ENCODE assay signal across 16 cellular contexts in genomic region chr11:129425214-129425613, GRCh38. TPM values are rescaled to one million over a fixed set of nuclear protein-coding genes. Genes with fewer than 3 reads are reported as not detected.
A peak's percentile ranks its signal among the peaks of the same experiment; 100 is the strongest.
DNase-seq lines count a peak whose midpoint lies in the region; TF ChIP-seq lines count a peak whose summit lies in the region.
"Had no signal": no experiment of that assay in that cellular context is flagged by ENCODE, and none has a peak within 500 bp of the region (broad histone marks: within the 10 kb centered on the region; RNA-seq: fewer than 3 reads in every experiment).

No MANE protein-coding gene starts in this region.

- WGBS in esophagus squamous epithelium, 2 donors: 59% methylated on average over 4 of the region's 4 CpGs

- no peak overlapping the region for H3K27ac ChIP-seq in HEK293 (ENCODE audit: extremely low read depth, low read depth, low read length)
- no peak overlapping the region for H3K27ac ChIP-seq in dorsolateral prefrontal cortex
- H3K27ac ChIP-seq in esophagus squamous epithelium: no peak overlapping the region
- H3K27ac ChIP-seq: C4-2B had no signal

- TF ChIP-seq POLR2A in esophagus squamous epithelium (IDR thresholded peaks at IDR 0.05): no peak

- DNase-seq in SHP77 (lab: John Stamatoyannopoulos, UW) (peak; percentile 5 to 12), SHP77 treated with DMSO at 0.1 percent for 48 hours (lab: John Stamatoyannopoulos, UW) (no peak), dorsolateral prefrontal cortex (no peak), esophagus squamous epithelium (lab: John Stamatoyannopoulos, UW) (no peak)
- DNase-seq in activated effector memory CD4-positive, alpha-beta T cell treated with anti-CD3 and anti-CD28 coated beads, Interleukin-2, amount 50 U/mL, for 16 hours: no peak
- DNase-seq: BE2C; CD4-positive, alpha-beta memory T cell; DMS53; GF-D8; GOT3; HFFc6 had no signal

- peak overlapping the region in 2 of 3 experiments; percentile 0 to 10 for H3K27ac Mint-ChIP-seq in nephron
- H3K27ac Mint-ChIP-seq: CD4-positive, alpha-beta memory T cell; HFFc6 had no signal

- no peaks in the 10 kb centered on the region for H3K9me3 ChIP-seq in HEK293 (ENCODE audit: control insufficient read depth, insufficient read depth, low read depth, low read length)
- no peaks in the 10 kb centered on the region for H3K9me3 ChIP-seq in esophagus squamous epithelium
- H3K9me3 ChIP-seq: BE2C, HAP-1 had no signal

- CTCF ChIA-PET in HEK293 (lab: Yijun Ruan, JAX): interaction anchor here (0.7 kb wide), 2 partner anchors 18 to 275 kb away, joined by 3 read pairs; no protein-coding TSS in a partner anchor

- H3K27me3 ChIP-seq in dorsolateral prefrontal cortex (peaks cover 0 to 28% (median 0%) of the 10 kb centered on the region in 45 donors), esophagus squamous epithelium (no peaks in the 10 kb centered on the region)
- H3K27me3 ChIP-seq: BE2C had no signal

- H3K36me3 Mint-ChIP-seq in nephron (ENCODE audit: low read depth): no peaks in the 10 kb centered on the region
- H3K36me3 Mint-ChIP-seq: CD4-positive, alpha-beta memory T cell had no signal

- H3K4me3 ChIP-seq in HEK293 (ENCODE audit: low read depth, low read length): no peak overlapping the region
- no peak overlapping the region for H3K4me3 ChIP-seq in dorsolateral prefrontal cortex
- H3K4me3 ChIP-seq in esophagus squamous epithelium: no peak overlapping the region
- H3K4me3 ChIP-seq: HAP-1 had no signal

- POLR2A ChIA-PET in HEK293 (lab: Yijun Ruan, JAX): no interaction called here

- H3K27me3 Mint-ChIP-seq in nephron (ENCODE audit: low read depth): peaks cover 40% of the 10 kb centered on the region

- H3K4me3 Mint-ChIP-seq in nephron: no peak overlapping the region
- H3K4me3 Mint-ChIP-seq: CD4-positive, alpha-beta memory T cell; HFFc6 had no signal

- intact Hi-C loops in dorsolateral prefrontal cortex (cut with DNase I) (no loop called here), esophagus squamous epithelium (cut with DNase I) (no loop called here)

- peaks cover 43% of the 10 kb centered on the region for H3K4me1 Mint-ChIP-seq in nephron
- H3K4me1 Mint-ChIP-seq: CD4-positive, alpha-beta memory T cell had no signal

- no peaks in the 10 kb centered on the region for H3K9me3 Mint-ChIP-seq in nephron
- H3K9me3 Mint-ChIP-seq: HFFc6 had no signal

- H3K4me1 ChIP-seq in HEK293 (ENCODE audit: control insufficient read depth, insufficient read depth, low read length) (peaks cover 7% of the 10 kb centered on the region; the same call in 1 of the 2 replicates), esophagus squamous epithelium (peaks cover 0 to 38% (median 4%) of the 10 kb centered on the region in 3 donors)
- H3K4me1 ChIP-seq: BE2C, HAP-1 had no signal

- TF ChIP-seq CTCF in HEK293 (tag by site-specific recombination; IDR thresholded peaks at IDR 0.05) (no peak), nephron (IDR thresholded peaks at IDR 0.05; ENCODE audit: unreplicated experiment in 3 of 3) (no peak), dorsolateral prefrontal cortex (IDR thresholded peaks at IDR 0.05 in 54 of 56, conservative IDR thresholded peaks at IDR 0.05 in 2 of 56; ENCODE audit: low read depth in 1 of 56, partially characterized antibody in 56 of 56) (no peak), esophagus squamous epithelium (IDR thresholded peaks at IDR 0.05) (no peak)

- H3K36me3 ChIP-seq in HEK293 (ENCODE audit: control insufficient read depth in 2 of 2, insufficient read depth in 1 of 2, low read length in 2 of 2): no peaks in the 10 kb centered on the region
- peaks cover 0 to 28% (median 0%) of the 10 kb centered on the region in 3 donors for H3K36me3 ChIP-seq in esophagus squamous epithelium
- H3K36me3 ChIP-seq: BE2C, HAP-1 had no signal

TF ChIP-seq in HEK293, 187 proteins besides CTCF, POLR2A, EP300 and RAD21:
- TF ChIP-seq, protein P1, sequence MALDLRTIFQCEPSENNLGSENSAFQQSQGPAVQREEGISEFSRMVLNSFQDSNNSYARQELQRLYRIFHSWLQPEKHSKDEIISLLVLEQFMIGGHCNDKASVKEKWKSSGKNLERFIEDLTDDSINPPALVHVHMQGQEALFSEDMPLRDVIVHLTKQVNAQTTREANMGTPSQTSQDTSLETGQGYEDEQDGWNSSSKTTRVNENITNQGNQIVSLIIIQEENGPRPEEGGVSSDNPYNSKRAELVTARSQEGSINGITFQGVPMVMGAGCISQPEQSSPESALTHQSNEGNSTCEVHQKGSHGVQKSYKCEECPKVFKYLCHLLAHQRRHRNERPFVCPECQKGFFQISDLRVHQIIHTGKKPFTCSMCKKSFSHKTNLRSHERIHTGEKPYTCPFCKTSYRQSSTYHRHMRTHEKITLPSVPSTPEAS (tag by site-specific recombination; IDR thresholded peaks at IDR 0.05): no peak
- TF ChIP-seq OSR2 (tag by site-specific recombination; IDR thresholded peaks at IDR 0.05) (no peak), ZFHX2 (tag by site-specific recombination; conservative IDR thresholded peaks at IDR 0.05) (peak; percentile 69), ZNF157 (tag by site-specific recombination; IDR thresholded peaks at IDR 0.05) (no peak), SCRT2 (tag by site-specific recombination; IDR thresholded peaks at IDR 0.05) (0 out of 2 replicates have a peak, but pooled peaks have one; percentile 14), ZNF600 (tag by site-specific recombination; IDR thresholded peaks at IDR 0.05) (no peak), ZNF501 (tag by site-specific recombination; IDR thresholded peaks at IDR 0.05) (no peak), ZNF2 (tag by site-specific recombination; IDR thresholded peaks at IDR 0.05) (no peak), ZNF10 (tag by site-specific recombination; IDR thresholded peaks at IDR 0.05) (no peak), ZNF248 (tag by site-specific recombination; IDR thresholded peaks at IDR 0.05) (no peak), ZNF114 (tag by site-specific recombination; IDR thresholded peaks at IDR 0.05) (no peak), EGR2 (tag by site-specific recombination; IDR thresholded peaks at IDR 0.05; ENCODE audit: low read depth) (peak; percentile 64)
- TF ChIP-seq, protein P2, sequence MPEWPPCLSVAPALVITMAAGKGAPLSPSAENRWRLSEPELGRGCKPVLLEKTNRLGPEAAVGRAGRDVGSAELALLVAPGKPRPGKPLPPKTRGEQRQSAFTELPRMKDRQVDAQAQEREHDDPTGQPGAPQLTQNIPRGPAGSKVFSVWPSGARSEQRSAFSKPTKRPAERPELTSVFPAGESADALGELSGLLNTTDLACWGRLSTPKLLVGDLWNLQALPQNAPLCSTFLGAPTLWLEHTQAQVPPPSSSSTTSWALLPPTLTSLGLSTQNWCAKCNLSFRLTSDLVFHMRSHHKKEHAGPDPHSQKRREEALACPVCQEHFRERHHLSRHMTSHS (tag by site-specific recombination; IDR thresholded peaks at IDR 0.05): no peak
- TF ChIP-seq, protein P3, sequence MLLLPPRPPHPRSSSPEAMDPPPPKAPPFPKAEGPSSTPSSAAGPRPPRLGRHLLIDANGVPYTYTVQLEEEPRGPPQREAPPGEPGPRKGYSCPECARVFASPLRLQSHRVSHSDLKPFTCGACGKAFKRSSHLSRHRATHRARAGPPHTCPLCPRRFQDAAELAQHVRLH (tag by site-specific recombination; IDR thresholded peaks at IDR 0.05): no peak
- TF ChIP-seq, protein P4, sequence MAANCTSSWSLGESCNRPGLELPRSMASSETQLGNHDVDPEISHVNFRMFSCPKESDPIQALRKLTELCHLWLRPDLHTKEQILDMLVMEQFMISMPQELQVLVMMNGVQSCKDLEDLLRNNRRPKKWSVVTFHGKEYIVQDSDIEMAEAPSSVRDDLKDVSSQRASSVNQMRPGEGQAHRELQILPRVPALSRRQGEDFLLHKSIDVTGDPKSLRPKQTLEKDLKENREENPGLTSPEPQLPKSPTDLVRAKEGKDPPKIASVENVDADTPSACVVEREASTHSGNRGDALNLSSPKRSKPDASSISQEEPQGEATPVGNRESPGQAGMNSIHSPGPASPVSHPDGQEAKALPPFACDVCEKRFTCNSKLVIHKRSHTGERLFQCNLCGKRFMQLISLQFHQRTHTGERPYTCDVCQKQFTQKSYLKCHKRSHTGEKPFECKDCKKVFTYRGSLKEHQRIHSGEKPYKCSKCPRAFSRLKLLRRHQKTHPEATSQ (tag by site-specific recombination; IDR thresholded peaks at IDR 0.05): no peak
- TF ChIP-seq, protein P5, sequence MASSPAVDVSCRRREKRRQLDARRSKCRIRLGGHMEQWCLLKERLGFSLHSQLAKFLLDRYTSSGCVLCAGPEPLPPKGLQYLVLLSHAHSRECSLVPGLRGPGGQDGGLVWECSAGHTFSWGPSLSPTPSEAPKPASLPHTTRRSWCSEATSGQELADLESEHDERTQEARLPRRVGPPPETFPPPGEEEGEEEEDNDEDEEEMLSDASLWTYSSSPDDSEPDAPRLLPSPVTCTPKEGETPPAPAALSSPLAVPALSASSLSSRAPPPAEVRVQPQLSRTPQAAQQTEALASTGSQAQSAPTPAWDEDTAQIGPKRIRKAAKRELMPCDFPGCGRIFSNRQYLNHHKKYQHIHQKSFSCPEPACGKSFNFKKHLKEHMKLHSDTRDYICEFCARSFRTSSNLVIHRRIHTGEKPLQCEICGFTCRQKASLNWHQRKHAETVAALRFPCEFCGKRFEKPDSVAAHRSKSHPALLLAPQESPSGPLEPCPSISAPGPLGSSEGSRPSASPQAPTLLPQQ (tag by site-specific recombination; IDR thresholded peaks at IDR 0.05): no peak

RNA-seq across cellular contexts. Expression of gene BARX2, which starts 49.6 kb away (rescaled TPM):
- total RNA-seq in dorsolateral prefrontal cortex (1 to 10 TPM in 19 of 120 experiments, under 1 TPM in 86, not detected in 15; 0.22 to 2.3 (median 0.67) TPM), esophagus squamous epithelium (100 to 1,000 TPM in 1 of 4 donors, 10 to 100 TPM in 3; 45.2 to 102 (median 57.6) TPM)
- total RNA-seq: A172; CD4-positive, alpha-beta memory T cell; HFFc6 had no signal

Comparison
In these comparisons a context has a peak if more than half of its experiments do, and no peak if none do; other contexts are left out.
1. DNase-seq: peak in SHP77 (2 of 2); none in SHP77 treated with DMSO at 0.1 percent for 48 hours (single experiment), activated effector memory CD4-positive, alpha-beta T cell treated with anti-CD3 and anti-CD28 coated beads, Interleukin-2, amount 50 U/mL, for 16 hours (single experiment), dorsolateral prefrontal cortex (0 of 10) and esophagus squamous epithelium (single experiment).
2. RNA of gene BARX2, which starts 49.6 kb away (total RNA-seq): 45.2 to 102 TPM in esophagus squamous epithelium; 0.22 to 2.3 TPM in dorsolateral prefrontal cortex; every median in the first group is over 10 times any median in the second.